9 cellular contexts compared by ENCODE assay signal in the genomic region with DNA sequence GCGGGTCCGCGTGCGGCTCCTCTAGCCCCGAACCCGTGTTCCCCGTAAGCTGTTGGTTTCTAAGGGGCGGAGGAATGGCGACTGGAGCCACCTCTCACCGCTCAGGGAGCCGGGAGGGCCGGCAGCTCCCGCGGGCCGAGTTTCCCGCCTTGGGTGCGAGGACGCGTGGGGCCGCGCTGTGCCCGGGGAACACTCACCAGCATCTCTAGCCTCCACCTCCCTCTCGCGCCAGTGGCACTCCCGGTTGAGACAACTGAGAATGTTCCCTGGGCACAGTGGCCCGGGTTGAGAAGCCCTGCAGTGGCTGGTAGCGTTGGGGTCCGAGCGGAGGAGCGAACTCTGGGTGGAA. TPM values are rescaled to one million over a fixed set of nuclear protein-coding genes. Genes with fewer than 3 reads are reported as not detected.
A peak's percentile ranks its signal among the peaks of the same experiment; 100 is the strongest.
DNase-seq lines count a peak whose midpoint lies in the region; ATAC-seq, FAIRE-seq and TF ChIP-seq lines count a peak whose summit lies in the region.
"Had no signal": no experiment of that assay in that cellular context is flagged by ENCODE, and none has a peak within 500 bp of the region (broad histone marks: within the 10 kb centered on the region; RNA-seq: fewer than 3 reads in every experiment).

No MANE protein-coding gene starts in this region.

- peak overlapping the region; percentile 49 for H2AFZ ChIP-seq in keratinocyte (ENCODE audit: control insufficient read depth, low read length)

- H3K9me3 ChIP-seq in keratinocyte (ENCODE audit: control insufficient read depth, low read depth, low read length) (no peaks in the 10 kb centered on the region), stomach smooth muscle (ENCODE audit: control insufficient read depth in 2 of 2, low read length in 2 of 2) (no peaks in the 10 kb centered on the region)

- peaks cover 30% of the 10 kb centered on the region for H3K79me2 ChIP-seq in keratinocyte (ENCODE audit: control insufficient read depth, insufficient read depth, low read length)

- H3K4me2 ChIP-seq in keratinocyte (ENCODE audit: control insufficient read depth, extremely low read depth, insufficient read depth, low read depth, low read length): peak overlapping the region; percentile 81

- TF ChIP-seq CTCF in GM06990 (IDR thresholded peaks at IDR 0.05; ENCODE audit: insufficient read depth, low read length, poor library complexity, severe bottlenecking): no peak
- TF ChIP-seq CTCF in astrocyte of the cerebellum (IDR thresholded peaks at IDR 0.05; ENCODE audit: low read depth, low read length, missing control alignments): no peak
- TF ChIP-seq CTCF in keratinocyte (optimal IDR thresholded peaks at IDR 0.05 in 1 of 3, IDR thresholded peaks at IDR 0.05 in 1 of 3, conservative IDR thresholded peaks at IDR 0.05 in 1 of 3; ENCODE audit: extremely low read depth in 1 of 3, insufficient read depth in 2 of 3, low read length in 3 of 3): no peak

- H3K4me3 ChIP-seq in GM06990 (replicated peaks; ENCODE audit: low read depth, low read length) (peak overlapping the region; percentile 88), astrocyte of the cerebellum (ENCODE audit: low read depth, low read length) (peak overlapping the region; percentile 79), keratinocyte (ENCODE audit: control insufficient read depth in 2 of 3, extremely low read depth in 1 of 3, insufficient read depth in 2 of 3, low read depth in 1 of 3, low read length in 3 of 3) (peak overlapping the region; percentile 67 to 85 (median 77)), stomach smooth muscle (ENCODE audit: low read length in 2 of 2) (peak overlapping the region; percentile 71 to 84)

- H3K9me1 ChIP-seq in keratinocyte (ENCODE audit: control insufficient read depth, extremely low read depth, insufficient read depth, low read length): no peaks in the 10 kb centered on the region

- no peaks in the 10 kb centered on the region for H4K20me1 ChIP-seq in keratinocyte (ENCODE audit: control insufficient read depth, extremely low read depth, insufficient read depth, low read length)

- no peak for FAIRE-seq in keratinocyte (lab: Jason Lieb, UNC)

- no peak for DNase-seq in GM06990 (ENCODE audit: extremely low read depth, insufficient read length)
- DNase-seq in HT-29 (ENCODE audit: low spot score): peak; percentile 25
- DNase-seq in astrocyte of the cerebellum (ENCODE audit: low read depth): no peak
- no peak for DNase-seq in keratinocyte (ENCODE audit: low read depth, low spot score)
- no peak for DNase-seq in germinal center (ENCODE audit: low spot score)
- DNase-seq in T1000 (lab: John Stamatoyannopoulos, UW): no peak

- H3K27me3 ChIP-seq in GM06990 (replicated peaks; ENCODE audit: control insufficient read depth, insufficient read depth, low read length): no peaks in the 10 kb centered on the region
- no peaks in the 10 kb centered on the region for H3K27me3 ChIP-seq in keratinocyte (ENCODE audit: control insufficient read depth, extremely low read depth, insufficient read depth, low read length)
- H3K27me3 ChIP-seq in stomach smooth muscle (ENCODE audit: control insufficient read depth in 1 of 2, insufficient read depth in 2 of 2, low read length in 2 of 2): no peaks in the 10 kb centered on the region

- H3K4me1 ChIP-seq in keratinocyte (ENCODE audit: control insufficient read depth, extremely low read depth, insufficient read depth, low read length) (peaks cover 19% of the 10 kb centered on the region), stomach smooth muscle (ENCODE audit: control insufficient read depth, insufficient read depth, low read length) (peaks cover 24% of the 10 kb centered on the region)

- dilution Hi-C loops in keratinocyte (cut with MboI; ENCODE audit: extremely low pct_ligation_motif_present, low sequenced_read_pairs): no loop called here

- peak overlapping the region; percentile 84 for H3K27ac ChIP-seq in keratinocyte (ENCODE audit: control insufficient read depth, insufficient read depth, low read length)
- peak overlapping the region; percentile 66 for H3K27ac ChIP-seq in stomach smooth muscle (ENCODE audit: low read length)

- ATAC-seq in GM21786 (IDR thresholded peaks at IDR 0.05; ENCODE audit: unreplicated experiment): no peak

- H3K9ac ChIP-seq in keratinocyte (ENCODE audit: control insufficient read depth, extremely low read depth, insufficient read depth, low read length): peak overlapping the region; percentile 86
- H3K9ac ChIP-seq in stomach smooth muscle (ENCODE audit: low read length in 2 of 2): peak overlapping the region; percentile 73 to 74

- in situ Hi-C loops in astrocyte of the cerebellum (cut with HindIII; ENCODE audit: low sequenced_read_pairs): loop anchor here (25.0 kb wide), 1 partner anchor 106 kb away; no protein-coding TSS in a partner anchor

- H3K36me3 ChIP-seq in GM06990 (ENCODE audit: control insufficient read depth, insufficient read depth, low read length) (peaks cover 12% of the 10 kb centered on the region), keratinocyte (ENCODE audit: control insufficient read depth in 2 of 2, extremely low read depth in 1 of 2, insufficient read depth in 2 of 2, low read length in 2 of 2) (peaks cover 2 to 4% of the 10 kb centered on the region in 2 experiments), stomach smooth muscle (ENCODE audit: control insufficient read depth in 2 of 2, insufficient read depth in 2 of 2, low read length in 2 of 2) (peaks cover 3 to 18% of the 10 kb centered on the region in 2 donors)

RNA-seq across cellular contexts. Expression of a gene that starts 0.6 kb away (rescaled TPM):
- total RNA-seq in HT-29 (2014; rRNA removed; shearing (Covaris generic)): 72.4 and 77.3 TPM in 2 replicates
- polyA plus RNA-seq in keratinocyte: 7.9 to 11.3 TPM (median 11.3 TPM) in 3 replicates
- polyA plus RNA-seq in keratinocyte (2011; ENCODE audit: low read depth): 4.3 TPM
- polyA plus RNA-seq in keratinocyte (2011; cell fraction: cytosol; rRNA removed): 2.7 and 7.5 TPM in 2 replicates
- 36.3 and 41.6 TPM in 2 replicates for polyA plus RNA-seq in keratinocyte (2011; cell fraction: nucleus; rRNA removed)
- 9.1 and 18.3 TPM in 2 replicates for polyA plus RNA-seq in keratinocyte (2012; ENCODE audit: low replicate concordance)
- 4.9 to 14.3 TPM (median 5.1 TPM) in 3 replicates for polyA minus RNA-seq in keratinocyte
- 15.3 TPM for polyA minus RNA-seq in keratinocyte (2011; cell fraction: cytosol; rRNA and poly(A)+ RNA removed)
- 17.3 and 18.2 TPM in 2 replicates for polyA minus RNA-seq in keratinocyte (2011; cell fraction: nucleus; rRNA and poly(A)+ RNA removed)

RNA-seq across cellular contexts. Expression of a gene that starts 5.0 kb away (rescaled TPM):
- total RNA-seq in HT-29 (2014; rRNA removed; shearing (Covaris generic)): 0.15 TPM in 1 of 2 replicates, not detected in the other
- not detected in 3 replicates for polyA plus RNA-seq in keratinocyte
- not detected for polyA plus RNA-seq in keratinocyte (2011; ENCODE audit: low read depth)
- polyA plus RNA-seq in keratinocyte (2011; cell fraction: cytosol; rRNA removed): not detected in 2 replicates
- not detected in 2 replicates for polyA plus RNA-seq in keratinocyte (2011; cell fraction: nucleus; rRNA removed)
- not detected in 2 replicates for polyA plus RNA-seq in keratinocyte (2012; ENCODE audit: low replicate concordance)
- not detected in 3 replicates for polyA minus RNA-seq in keratinocyte
- polyA minus RNA-seq in keratinocyte (2011; cell fraction: cytosol; rRNA and poly(A)+ RNA removed): not detected
- not detected in 2 replicates for polyA minus RNA-seq in keratinocyte (2011; cell fraction: nucleus; rRNA and poly(A)+ RNA removed)
- total RNA-seq: activated CD8-positive, alpha-beta memory T cell treated with anti-CD3 and anti-CD28 coated beads for 36 hours had no signal

RNA-seq across cellular contexts. Expression of a gene that starts 18.9 kb away (rescaled TPM):
- total RNA-seq in HT-29 (2014; rRNA removed; shearing (Covaris generic)): 121 and 151 TPM in 2 replicates
- 13.3 to 26.3 TPM (median 23.3 TPM) in 3 replicates for polyA plus RNA-seq in keratinocyte
- polyA plus RNA-seq in keratinocyte (2011; ENCODE audit: low read depth): 18.1 TPM
- 8.3 and 16.4 TPM in 2 replicates for polyA plus RNA-seq in keratinocyte (2011; cell fraction: cytosol; rRNA removed)
- 97.3 and 129 TPM in 2 replicates for polyA plus RNA-seq in keratinocyte (2011; cell fraction: nucleus; rRNA removed)
- 41.2 and 53.1 TPM in 2 replicates for polyA plus RNA-seq in keratinocyte (2012; ENCODE audit: low replicate concordance)
- 35.4 to 43.0 TPM (median 38.5 TPM) in 3 replicates for polyA minus RNA-seq in keratinocyte
- 25.1 TPM for polyA minus RNA-seq in keratinocyte (2011; cell fraction: cytosol; rRNA and poly(A)+ RNA removed)
- polyA minus RNA-seq in keratinocyte (2011; cell fraction: nucleus; rRNA and poly(A)+ RNA removed): 114 and 126 TPM in 2 replicates

RNA-seq across cellular contexts. Expression of a gene that starts 39.7 kb away (rescaled TPM):
- total RNA-seq in HT-29 (2014; rRNA removed; shearing (Covaris generic)): 0.61 and 0.78 TPM in 2 replicates
- polyA plus RNA-seq in keratinocyte: 0.86 to 1.3 TPM (median 1.0 TPM) in 3 replicates
- polyA plus RNA-seq in keratinocyte (2011; ENCODE audit: low read depth): not detected
- polyA plus RNA-seq in keratinocyte (2011; cell fraction: cytosol; rRNA removed): 0.69 and 1.2 TPM in 2 replicates
- 0.60 and 0.80 TPM in 2 replicates for polyA plus RNA-seq in keratinocyte (2011; cell fraction: nucleus; rRNA removed)
- polyA plus RNA-seq in keratinocyte (2012; ENCODE audit: low replicate concordance): 0.08 and 1.6 TPM in 2 replicates
- 1.1 to 1.7 TPM in 2 of 3 replicates, not detected in the other for polyA minus RNA-seq in keratinocyte
- polyA minus RNA-seq in keratinocyte (2011; cell fraction: cytosol; rRNA and poly(A)+ RNA removed): 0.96 TPM
- polyA minus RNA-seq in keratinocyte (2011; cell fraction: nucleus; rRNA and poly(A)+ RNA removed): 0.39 and 0.53 TPM in 2 replicates

RNA-seq across cellular contexts. Expression of a gene that starts 49.4 kb away (rescaled TPM):
- not detected in 2 replicates for total RNA-seq in HT-29 (2014; rRNA removed; shearing (Covaris generic))
- 0.46 to 0.91 TPM in 2 of 3 replicates, not detected in the other for polyA plus RNA-seq in keratinocyte
- polyA plus RNA-seq in keratinocyte (2011; ENCODE audit: low read depth): 1.1 TPM
- not detected in 2 replicates for polyA plus RNA-seq in keratinocyte (2011; cell fraction: cytosol; rRNA removed)
- polyA plus RNA-seq in keratinocyte (2011; cell fraction: nucleus; rRNA removed): 1.2 and 1.7 TPM in 2 replicates
- 0.17 and 2.5 TPM in 2 replicates for polyA plus RNA-seq in keratinocyte (2012; ENCODE audit: low replicate concordance)
- not detected in 3 replicates for polyA minus RNA-seq in keratinocyte
- polyA minus RNA-seq in keratinocyte (2011; cell fraction: cytosol; rRNA and poly(A)+ RNA removed): not detected
- 0.21 and 1.0 TPM in 2 replicates for polyA minus RNA-seq in keratinocyte (2011; cell fraction: nucleus; rRNA and poly(A)+ RNA removed)
